8 cellular contexts compared by ENCODE assay signal in genomic region chr6:79250107-79250514, GRCh38. TPM values are rescaled to one million over a fixed set of nuclear protein-coding genes. Genes with fewer than 3 reads are reported as not detected.
DNase-seq lines count a peak whose midpoint lies in the region; ATAC-seq and TF ChIP-seq lines count a peak whose summit lies in the region.

No MANE protein-coding gene starts in this region.

- DNase-seq in activated naive CD4-positive, alpha-beta T cell treated with anti-CD3 and anti-CD28 coated beads, Interleukin-2, amount 10 ng/mL, durations not matched to agents 7 days and 5 days, result peak; percentile 33
- no peak for DNase-seq in activated naive CD4-positive, alpha-beta T cell treated with anti-CD3 and anti-CD28 coated beads, Interleukin-2, amount 50 U/mL, for 72 hours (ENCODE audit: low spot score in 2 of 2)
- DNase-seq in OCI-LY7 (ENCODE audit: low spot score), result peak; percentile 33
- DNase-seq in substantia nigra (lab: John Stamatoyannopoulos, UW), result peak in 1 of 49 donors; percentile 1
- no peak for DNase-seq in GM19240 (ENCODE audit: insufficient read length, low spot score)
- DNase-seq in vagina (ENCODE audit: extremely low spot score in 2 of 2), result no peak
- no peak for DNase-seq in NCI-H526 treated with DMSO at 0.1 percent for 48 hours (lab: John Stamatoyannopoulos, UW)

- TF ChIP-seq POLR2A in vagina (IDR thresholded peaks at IDR 0.05), result no peak

- H3K79me2 ChIP-seq in OCI-LY7 (ENCODE audit: insufficient read depth, low read depth, low read length), result no peaks in the 10 kb centered on the region

- H3K27me3 Mint-ChIP-seq in activated naive CD4-positive, alpha-beta T cell treated with anti-CD3 and anti-CD28 coated beads, Interleukin-2, amount 10 ng/mL, durations not matched to agents 7 days and 5 days, result no peaks in the 10 kb centered on the region

- no peaks in the 10 kb centered on the region for H3K4me1 Mint-ChIP-seq in activated naive CD4-positive, alpha-beta T cell treated with anti-CD3 and anti-CD28 coated beads, Interleukin-2, amount 10 ng/mL, durations not matched to agents 7 days and 5 days

- CTCF ChIA-PET in activated naive CD4-positive, alpha-beta T cell treated with anti-CD3 and anti-CD28 coated beads, Interleukin-2, amount 10 ng/mL, durations not matched to agents 7 days and 5 days (lab: Charles Lee), result interaction anchor here (0.7 kb wide), 1 partner anchor 12 kb away, joined by 4 read pairs; no protein-coding TSS in a partner anchor
- CTCF ChIA-PET in OCI-LY7 (lab: Charles Lee; ENCODE audit: unreplicated experiment), result no interaction called here

- H3K9me3 ChIP-seq in OCI-LY7 (ENCODE audit: low read length) (no peaks in the 10 kb centered on the region), vagina (no peaks in the 10 kb centered on the region)

- no peak overlapping the region for H2AFZ ChIP-seq in OCI-LY7 (ENCODE audit: low read length)

- POLR2A ChIA-PET in OCI-LY7 (lab: Charles Lee), result interaction anchor here (0.5 kb wide), 1 partner anchor 162 kb away, joined by 3 read pairs; no protein-coding TSS in a partner anchor

- H3K27ac Mint-ChIP-seq in activated naive CD4-positive, alpha-beta T cell treated with anti-CD3 and anti-CD28 coated beads, Interleukin-2, amount 10 ng/mL, durations not matched to agents 7 days and 5 days, result no peak overlapping the region
- no peak overlapping the region for H3K27ac Mint-ChIP-seq in activated naive CD4-positive, alpha-beta T cell treated with anti-CD3 and anti-CD28 coated beads, Interleukin-2, amount 50 U/mL, for 72 hours

- ATAC-seq in activated naive CD4-positive, alpha-beta T cell treated with anti-CD3 and anti-CD28 coated beads, Interleukin-2, amount 50 U/mL, for 72 hours, result no peak
- ATAC-seq in HG02678 (IDR thresholded peaks at IDR 0.05; ENCODE audit: unreplicated experiment), result peak; percentile 47

- intact Hi-C loops in OCI-LY7 (cut with micrococcal nuclease; ENCODE audit: unreplicated experiment), result no loop called here
- intact Hi-C loops in vagina (cut with DNase I), result no loop called here

- H3K27me3 ChIP-seq in vagina, result no peaks in the 10 kb centered on the region

- H3K27ac ChIP-seq in OCI-LY7 (ENCODE audit: low read depth, low read length, poor library complexity, severe bottlenecking) (no peak overlapping the region), substantia nigra (ENCODE audit: low read depth, low read length, poor library complexity, severe bottlenecking) (peak overlapping the region; percentile 51), vagina (no peak overlapping the region)

- H3K4me3 Mint-ChIP-seq in activated naive CD4-positive, alpha-beta T cell treated with anti-CD3 and anti-CD28 coated beads, Interleukin-2, amount 10 ng/mL, durations not matched to agents 7 days and 5 days, result no peak overlapping the region

- no peaks in the 10 kb centered on the region for H3K9me3 Mint-ChIP-seq in activated naive CD4-positive, alpha-beta T cell treated with anti-CD3 and anti-CD28 coated beads, Interleukin-2, amount 10 ng/mL, durations not matched to agents 7 days and 5 days
- H3K9me3 Mint-ChIP-seq in activated naive CD4-positive, alpha-beta T cell treated with anti-CD3 and anti-CD28 coated beads, Interleukin-2, amount 50 U/mL, for 72 hours, result no peaks in the 10 kb centered on the region

- H3K9me2 ChIP-seq in OCI-LY7 (ENCODE audit: insufficient read depth, low read length), result no peaks in the 10 kb centered on the region

- TF ChIP-seq CTCF in OCI-LY7 (conservative IDR thresholded peaks at IDR 0.05; ENCODE audit: low read length) (peak; percentile 62), vagina (IDR thresholded peaks at IDR 0.05) (no peak)

- H3K36me3 ChIP-seq in OCI-LY7 (ENCODE audit: insufficient read depth, low read length) (no peaks in the 10 kb centered on the region), vagina (no peaks in the 10 kb centered on the region)

- no peaks in the 10 kb centered on the region for H4K20me1 ChIP-seq in OCI-LY7 (ENCODE audit: insufficient read depth, low read length)

- H3K36me3 Mint-ChIP-seq in activated naive CD4-positive, alpha-beta T cell treated with anti-CD3 and anti-CD28 coated beads, Interleukin-2, amount 10 ng/mL, durations not matched to agents 7 days and 5 days, result no peaks in the 10 kb centered on the region
- no peaks in the 10 kb centered on the region for H3K36me3 Mint-ChIP-seq in activated naive CD4-positive, alpha-beta T cell treated with anti-CD3 and anti-CD28 coated beads, Interleukin-2, amount 50 U/mL, for 72 hours

- H3K4me1 ChIP-seq in OCI-LY7 (ENCODE audit: insufficient read depth, low read length, poor library complexity, severe bottlenecking), result peaks cover 12% of the 10 kb centered on the region
- no peaks in the 10 kb centered on the region for H3K4me1 ChIP-seq in vagina

- H3K4me3 ChIP-seq in OCI-LY7 (ENCODE audit: low read depth, low read length, poor library complexity, severe bottlenecking), result no peak overlapping the region
- H3K4me3 ChIP-seq in vagina, result no peak overlapping the region

- no TSS peak for BruUV-seq in OCI-LY7 (replicated peaks; lab: Mats Ljungman, UMichigan)

- no peak overlapping the region for H3K4me2 ChIP-seq in OCI-LY7 (ENCODE audit: low read length)

RNA-seq across cellular contexts. Expression of gene HMGN3, which starts 15.6 kb away (rescaled TPM):
- 10 to 100 TPM; 49.8 to 57.0 TPM for total RNA-seq in activated naive CD4-positive, alpha-beta T cell treated with anti-CD3 and anti-CD28 coated beads, Interleukin-2, amount 50 U/mL, for 72 hours
- 105 and 134 TPM in 2 replicates for total RNA-seq in OCI-LY7 (2014; rRNA removed; shearing (Covaris generic))
- 97.5 and 103 TPM in 2 replicates for total RNA-seq in OCI-LY7 (2022)
- 42.5 TPM for total RNA-seq in vagina

Comparison
In these comparisons a context has a peak if more than half of its experiments do, and no peak if none do; other contexts are left out.
1. DNase-seq: peak in activated naive CD4-positive, alpha-beta T cell treated with anti-CD3 and anti-CD28 coated beads, Interleukin-2, amount 10 ng/mL, durations not matched to agents 7 days and 5 days (single experiment) and OCI-LY7 (single experiment); none in activated naive CD4-positive, alpha-beta T cell treated with anti-CD3 and anti-CD28 coated beads, Interleukin-2, amount 50 U/mL, for 72 hours (0 of 2), GM19240 (single experiment), vagina (0 of 2) and NCI-H526 treated with DMSO at 0.1 percent for 48 hours (single experiment).